In the genomic region with DNA sequence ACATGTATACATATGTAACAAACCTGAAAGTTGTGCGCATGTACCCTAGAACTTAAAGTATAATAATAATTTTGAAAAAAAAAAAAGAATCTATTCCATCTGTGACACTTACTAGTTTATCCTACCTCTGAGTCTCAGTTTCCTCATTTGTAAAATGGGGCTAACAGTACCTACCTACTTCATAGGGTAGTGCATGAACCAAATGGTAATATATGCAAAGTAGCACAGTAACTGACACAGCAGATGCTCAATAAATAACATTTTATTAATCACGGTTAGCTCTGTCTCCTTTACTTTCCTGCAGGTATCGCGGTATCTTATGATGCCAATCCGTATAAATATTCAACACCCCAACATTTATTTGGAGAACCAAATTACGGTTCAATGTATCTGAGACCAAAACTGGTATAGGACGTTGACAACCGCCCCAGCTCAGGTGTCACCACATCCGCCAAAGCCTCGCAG, we compare ENCODE assay signal across 8 cellular contexts. TPM values are rescaled to one million over a fixed set of nuclear protein-coding genes. Genes with fewer than 3 reads are reported as not detected.
DNase-seq lines count a peak whose midpoint lies in the region; ATAC-seq and TF ChIP-seq lines count a peak whose summit lies in the region.

No MANE protein-coding gene starts in this region.

- peak overlapping the region; percentile 86 to 93 (median 90) for H3K4me3 ChIP-seq in liver (ENCODE audit: low read depth in 1 of 3, low read length in 3 of 3)
- peak overlapping the region; percentile 72 for H3K4me3 ChIP-seq in urinary bladder (ENCODE audit: low read depth, low read length)

- no peak for DNase-seq in activated naive CD8-positive, alpha-beta T cell treated with anti-CD3 and anti-CD28 coated beads, Interleukin-2, amount 10 ng/mL, durations not matched to agents 7 days and 5 days
- DNase-seq in NCI-H2081 treated with DMSO at 0.1 percent for 48 hours (lab: John Stamatoyannopoulos, UW) = no peak
- no peak for DNase-seq in SHP77 treated with DMSO at 0.1 percent for 48 hours (lab: John Stamatoyannopoulos, UW)

- ATAC-seq in GM18520 (IDR thresholded peaks at IDR 0.05; ENCODE audit: unreplicated experiment) = peak; percentile 3
- ATAC-seq in HG03097 (IDR thresholded peaks at IDR 0.05; ENCODE audit: low FRiP score, unreplicated experiment) = peak; percentile 20
- ATAC-seq in activated naive CD8-positive, alpha-beta T cell treated with anti-CD3 and anti-CD28 coated beads, Interleukin-2, amount 10 ng/mL, durations not matched to agents 7 days and 5 days (ENCODE audit: low read depth) = peak; percentile 15
- ATAC-seq in GM21786 (IDR thresholded peaks at IDR 0.05; ENCODE audit: unreplicated experiment) = no peak

- H3K27ac ChIP-seq in liver (ENCODE audit: low read depth in 1 of 2, low read length in 2 of 2) (peak overlapping the region; percentile 98), urinary bladder (ENCODE audit: low read depth) (peak overlapping the region; percentile 97)

- H3K27me3 ChIP-seq in liver (ENCODE audit: control insufficient read depth in 4 of 4, insufficient read depth in 4 of 4, low read length in 3 of 4) = no peaks in the 10 kb centered on the region

- H3K9ac ChIP-seq in liver (ENCODE audit: low read depth in 1 of 2, low read length in 2 of 2) = peak overlapping the region; percentile 93 to 98

- no peak for TF ChIP-seq CTCF in liver (IDR thresholded peaks at IDR 0.05; ENCODE audit: low read depth, low read length, missing input control)

- peaks cover 12% of the 10 kb centered on the region for H3K36me3 Mint-ChIP-seq in activated naive CD8-positive, alpha-beta T cell treated with anti-CD3 and anti-CD28 coated beads, Interleukin-2, amount 10 ng/mL, durations not matched to agents 7 days and 5 days

- no peaks in the 10 kb centered on the region for H3K9me3 Mint-ChIP-seq in activated naive CD8-positive, alpha-beta T cell treated with anti-CD3 and anti-CD28 coated beads, Interleukin-2, amount 10 ng/mL, durations not matched to agents 7 days and 5 days

- no peaks in the 10 kb centered on the region for H3K36me3 ChIP-seq in liver (ENCODE audit: control insufficient read depth in 4 of 4, insufficient read depth in 3 of 4, low read depth in 1 of 4, low read length in 3 of 4)
- H3K36me3 ChIP-seq in urinary bladder (ENCODE audit: insufficient read depth) = no peaks in the 10 kb centered on the region

- POLR2A ChIA-PET in activated naive CD8-positive, alpha-beta T cell treated with anti-CD3 and anti-CD28 coated beads, Interleukin-2, amount 10 ng/mL, durations not matched to agents 7 days and 5 days (lab: Charles Lee) = interaction anchor here (0.6 to 3.0 kb wide), 15 partner anchors 8 to 1868 kb away, joined by 3 to 18 read pairs (median 3); a partner anchor contains a TSS

- WGBS in liver = 7% methylated on average over 10 of the region's 10 CpGs
- 7% methylated on average over 10 of the region's 10 CpGs for WGBS in urinary bladder

- peak overlapping the region; percentile 98 for H3K27ac Mint-ChIP-seq in activated naive CD8-positive, alpha-beta T cell treated with anti-CD3 and anti-CD28 coated beads, Interleukin-2, amount 10 ng/mL, durations not matched to agents 7 days and 5 days

- H3K4me3 Mint-ChIP-seq in activated naive CD8-positive, alpha-beta T cell treated with anti-CD3 and anti-CD28 coated beads, Interleukin-2, amount 10 ng/mL, durations not matched to agents 7 days and 5 days = peak overlapping the region; percentile 95

- no peaks in the 10 kb centered on the region for H3K9me3 ChIP-seq in liver (ENCODE audit: control insufficient read depth in 4 of 4, low read length in 3 of 4)

- H3K4me1 ChIP-seq in liver (ENCODE audit: control insufficient read depth in 4 of 4, insufficient read depth in 4 of 4, low read length in 3 of 4) (peaks cover 3 to 16% (median 11%) of the 10 kb centered on the region in 4 donors), urinary bladder (ENCODE audit: insufficient read depth) (peaks cover 2% of the 10 kb centered on the region)

- H3K4me1 Mint-ChIP-seq in activated naive CD8-positive, alpha-beta T cell treated with anti-CD3 and anti-CD28 coated beads, Interleukin-2, amount 10 ng/mL, durations not matched to agents 7 days and 5 days = peaks cover 25% of the 10 kb centered on the region

- TF ChIP-seq RAD21 in liver (IDR thresholded peaks at IDR 0.05) = no peak

- H3K27me3 Mint-ChIP-seq in activated naive CD8-positive, alpha-beta T cell treated with anti-CD3 and anti-CD28 coated beads, Interleukin-2, amount 10 ng/mL, durations not matched to agents 7 days and 5 days = no peaks in the 10 kb centered on the region

TF ChIP-seq in liver, 16 proteins besides CTCF, POLR2A, EP300 and RAD21:
- TF ChIP-seq GABPA (IDR thresholded peaks at IDR 0.05 in 1 of 2, conservative IDR thresholded peaks at IDR 0.05 in 1 of 2) (no peak), TAF1 (conservative IDR thresholded peaks at IDR 0.05) (no peak), SP1 (IDR thresholded peaks at IDR 0.05) (no peak), FOXA2 (IDR thresholded peaks at IDR 0.05) (no peak), HNF4A (conservative IDR thresholded peaks at IDR 0.05) (no peak)
- TF ChIP-seq, protein P1, sequence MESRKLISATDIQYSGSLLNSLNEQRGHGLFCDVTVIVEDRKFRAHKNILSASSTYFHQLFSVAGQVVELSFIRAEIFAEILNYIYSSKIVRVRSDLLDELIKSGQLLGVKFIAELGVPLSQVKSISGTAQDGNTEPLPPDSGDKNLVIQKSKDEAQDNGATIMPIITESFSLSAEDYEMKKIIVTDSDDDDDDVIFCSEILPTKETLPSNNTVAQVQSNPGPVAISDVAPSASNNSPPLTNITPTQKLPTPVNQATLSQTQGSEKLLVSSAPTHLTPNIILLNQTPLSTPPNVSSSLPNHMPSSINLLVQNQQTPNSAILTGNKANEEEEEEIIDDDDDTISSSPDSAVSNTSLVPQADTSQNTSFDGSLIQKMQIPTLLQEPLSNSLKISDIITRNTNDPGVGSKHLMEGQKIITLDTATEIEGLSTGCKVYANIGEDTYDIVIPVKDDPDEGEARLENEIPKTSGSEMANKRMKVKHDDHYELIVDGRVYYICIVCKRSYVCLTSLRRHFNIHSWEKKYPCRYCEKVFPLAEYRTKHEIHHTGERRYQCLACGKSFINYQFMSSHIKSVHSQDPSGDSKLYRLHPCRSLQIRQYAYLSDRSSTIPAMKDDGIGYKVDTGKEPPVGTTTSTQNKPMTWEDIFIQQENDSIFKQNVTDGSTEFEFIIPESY (IDR thresholded peaks at IDR 0.05) = no peak
- TF ChIP-seq, protein P2, sequence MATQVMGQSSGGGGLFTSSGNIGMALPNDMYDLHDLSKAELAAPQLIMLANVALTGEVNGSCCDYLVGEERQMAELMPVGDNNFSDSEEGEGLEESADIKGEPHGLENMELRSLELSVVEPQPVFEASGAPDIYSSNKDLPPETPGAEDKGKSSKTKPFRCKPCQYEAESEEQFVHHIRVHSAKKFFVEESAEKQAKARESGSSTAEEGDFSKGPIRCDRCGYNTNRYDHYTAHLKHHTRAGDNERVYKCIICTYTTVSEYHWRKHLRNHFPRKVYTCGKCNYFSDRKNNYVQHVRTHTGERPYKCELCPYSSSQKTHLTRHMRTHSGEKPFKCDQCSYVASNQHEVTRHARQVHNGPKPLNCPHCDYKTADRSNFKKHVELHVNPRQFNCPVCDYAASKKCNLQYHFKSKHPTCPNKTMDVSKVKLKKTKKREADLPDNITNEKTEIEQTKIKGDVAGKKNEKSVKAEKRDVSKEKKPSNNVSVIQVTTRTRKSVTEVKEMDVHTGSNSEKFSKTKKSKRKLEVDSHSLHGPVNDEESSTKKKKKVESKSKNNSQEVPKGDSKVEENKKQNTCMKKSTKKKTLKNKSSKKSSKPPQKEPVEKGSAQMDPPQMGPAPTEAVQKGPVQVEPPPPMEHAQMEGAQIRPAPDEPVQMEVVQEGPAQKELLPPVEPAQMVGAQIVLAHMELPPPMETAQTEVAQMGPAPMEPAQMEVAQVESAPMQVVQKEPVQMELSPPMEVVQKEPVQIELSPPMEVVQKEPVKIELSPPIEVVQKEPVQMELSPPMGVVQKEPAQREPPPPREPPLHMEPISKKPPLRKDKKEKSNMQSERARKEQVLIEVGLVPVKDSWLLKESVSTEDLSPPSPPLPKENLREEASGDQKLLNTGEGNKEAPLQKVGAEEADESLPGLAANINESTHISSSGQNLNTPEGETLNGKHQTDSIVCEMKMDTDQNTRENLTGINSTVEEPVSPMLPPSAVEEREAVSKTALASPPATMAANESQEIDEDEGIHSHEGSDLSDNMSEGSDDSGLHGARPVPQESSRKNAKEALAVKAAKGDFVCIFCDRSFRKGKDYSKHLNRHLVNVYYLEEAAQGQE (IDR thresholded peaks at IDR 0.05) = no peak
- TF ChIP-seq, protein P3, sequence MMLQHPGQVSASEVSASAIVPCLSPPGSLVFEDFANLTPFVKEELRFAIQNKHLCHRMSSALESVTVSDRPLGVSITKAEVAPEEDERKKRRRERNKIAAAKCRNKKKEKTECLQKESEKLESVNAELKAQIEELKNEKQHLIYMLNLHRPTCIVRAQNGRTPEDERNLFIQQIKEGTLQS (IDR thresholded peaks at IDR 0.05) = no peak

RNA-seq across cellular contexts. Expression of a gene that starts 0.7 kb away (rescaled TPM):
- 100 to 1,000 TPM; 149 to 154 TPM for total RNA-seq in activated naive CD8-positive, alpha-beta T cell treated with anti-CD3 and anti-CD28 coated beads, Interleukin-2, amount 10 ng/mL, durations not matched to agents 7 days and 5 days
- total RNA-seq in liver = 100 to 1,000 TPM; 167 to 297 TPM
- 100 to 1,000 TPM; 206 to 349 TPM for polyA plus RNA-seq in liver
- total RNA-seq in urinary bladder = 231 TPM
- 242 TPM for polyA plus RNA-seq in urinary bladder

RNA-seq across cellular contexts. Expression of a gene that starts 48.9 kb away (rescaled TPM):
- total RNA-seq in activated naive CD8-positive, alpha-beta T cell treated with anti-CD3 and anti-CD28 coated beads, Interleukin-2, amount 10 ng/mL, durations not matched to agents 7 days and 5 days = 100 to 1,000 TPM in 1 of 2 experiments, 10 to 100 TPM in 1; 95.2 to 104 TPM
- total RNA-seq in liver = 10 to 100 TPM; 35.2 to 46.0 TPM
- polyA plus RNA-seq in liver = 10 to 100 TPM; 13.4 to 24.3 TPM
- total RNA-seq in urinary bladder = 70.3 TPM
- 74.7 TPM for polyA plus RNA-seq in urinary bladder
